15 cellular contexts compared by ENCODE assay signal in genomic region chr3:189300345-189300744, GRCh38.
A peak's percentile ranks its signal among the peaks of the same experiment; 100 is the strongest.
DNase-seq lines count a peak whose midpoint lies in the region; ATAC-seq, FAIRE-seq and TF ChIP-seq lines count a peak whose summit lies in the region.
"Had no signal": no experiment of that assay in that cellular context is flagged by ENCODE, and none has a peak within 500 bp of the region (broad histone marks: within the 10 kb centered on the region; RNA-seq: fewer than 3 reads in every experiment).

No MANE protein-coding gene starts in this region.

- no peaks in the 10 kb centered on the region for H4K20me1 ChIP-seq in keratinocyte (ENCODE audit: control insufficient read depth, extremely low read depth, insufficient read depth, low read length)
- H4K20me1 ChIP-seq: BLaER1 had no signal

- no peaks in the 10 kb centered on the region for H3K9me1 ChIP-seq in keratinocyte (ENCODE audit: control insufficient read depth, extremely low read depth, insufficient read depth, low read length)

- WGBS in pancreas, 2 donors, result 96 to 100% methylated on average over 1 of the region's 1 CpG

- no peak overlapping the region for H3K4me3 Mint-ChIP-seq in activated naive CD8-positive, alpha-beta T cell
- H3K4me3 Mint-ChIP-seq in activated naive CD8-positive, alpha-beta T cell treated with anti-CD3 and anti-CD28 coated beads for 36 hours, result no peak overlapping the region
- H3K4me3 Mint-ChIP-seq: CD8-positive, alpha-beta memory T cell; IgD-negative memory B cell had no signal

- intact Hi-C loops in pancreas (cut with DNase I), result no loop called here

- H3K4me3 ChIP-seq in keratinocyte (ENCODE audit: control insufficient read depth in 2 of 3, extremely low read depth in 1 of 3, insufficient read depth in 2 of 3, low read depth in 1 of 3, low read length in 3 of 3) (no peak overlapping the region), pancreas (no peak overlapping the region)
- H3K4me3 ChIP-seq: BLaER1, GM23248 had no signal

- H3K27me3 ChIP-seq in keratinocyte (ENCODE audit: control insufficient read depth, extremely low read depth, insufficient read depth, low read length) (no peaks in the 10 kb centered on the region), pancreas (no peaks in the 10 kb centered on the region)
- H3K27me3 ChIP-seq: BLaER1 had no signal

- H3K27ac Mint-ChIP-seq in activated naive CD8-positive, alpha-beta T cell, result peak overlapping the region; percentile 11
- no peak overlapping the region for H3K27ac Mint-ChIP-seq in activated naive CD8-positive, alpha-beta T cell treated with anti-CD3 and anti-CD28 coated beads for 36 hours
- H3K27ac Mint-ChIP-seq: CD8-positive, alpha-beta memory T cell; IgD-negative memory B cell had no signal

- dilution Hi-C loops in keratinocyte (cut with MboI; ENCODE audit: extremely low pct_ligation_motif_present, low sequenced_read_pairs), result no loop called here

- TF ChIP-seq CTCF in keratinocyte (optimal IDR thresholded peaks at IDR 0.05 in 1 of 3, IDR thresholded peaks at IDR 0.05 in 1 of 3, conservative IDR thresholded peaks at IDR 0.05 in 1 of 3; ENCODE audit: extremely low read depth in 1 of 3, insufficient read depth in 2 of 3, low read length in 3 of 3) (no peak), pancreas (IDR thresholded peaks at IDR 0.05) (no peak)

- DNase-seq in activated naive CD8-positive, alpha-beta T cell treated with anti-CD3 and anti-CD28 coated beads for 36 hours, result no peak
- peak; percentile 60 for DNase-seq in NCI-H82 (lab: John Stamatoyannopoulos, UW)
- DNase-seq in keratinocyte (ENCODE audit: low read depth, low spot score), result no peak
- peak; percentile 9 for DNase-seq in renal cortical epithelial cell (ENCODE audit: low read depth)
- no peak for DNase-seq in T-helper 1 cell
- DNase-seq in SW 1271 (lab: John Stamatoyannopoulos, UW), result no peak
- DNase-seq in pancreas, result no peak
- DNase-seq: AML-193; Caco-2; CD8-positive, alpha-beta memory T cell; GM23248; H7 had no signal

- no peaks in the 10 kb centered on the region for H3K27me3 Mint-ChIP-seq in activated naive CD8-positive, alpha-beta T cell
- H3K27me3 Mint-ChIP-seq in activated naive CD8-positive, alpha-beta T cell treated with anti-CD3 and anti-CD28 coated beads for 36 hours, result no peaks in the 10 kb centered on the region
- H3K27me3 Mint-ChIP-seq: IgD-negative memory B cell had no signal

- H3K79me2 ChIP-seq in keratinocyte (ENCODE audit: control insufficient read depth, insufficient read depth, low read length), result no peaks in the 10 kb centered on the region

- peak; percentile 71 for FAIRE-seq in keratinocyte (lab: Jason Lieb, UNC)
- FAIRE-seq in pancreas (lab: Jason Lieb, UNC), result no peak

- peaks cover 64% of the 10 kb centered on the region for H3K4me1 ChIP-seq in keratinocyte (ENCODE audit: control insufficient read depth, extremely low read depth, insufficient read depth, low read length)
- H3K4me1 ChIP-seq in pancreas, result peaks cover 0 to 12% (median 11%) of the 10 kb centered on the region in 3 donors
- H3K4me1 ChIP-seq: BLaER1 had no signal

- no peak overlapping the region for H2AFZ ChIP-seq in keratinocyte (ENCODE audit: control insufficient read depth, low read length)
- H2AFZ ChIP-seq: GM23248 had no signal

- peaks cover 50% of the 10 kb centered on the region for H3K4me1 Mint-ChIP-seq in activated naive CD8-positive, alpha-beta T cell (ENCODE audit: low read depth)
- peaks cover 38% of the 10 kb centered on the region for H3K4me1 Mint-ChIP-seq in activated naive CD8-positive, alpha-beta T cell treated with anti-CD3 and anti-CD28 coated beads for 36 hours
- H3K4me1 Mint-ChIP-seq: IgD-negative memory B cell had no signal

- H3K9me3 Mint-ChIP-seq in activated naive CD8-positive, alpha-beta T cell (ENCODE audit: low read depth), result no peaks in the 10 kb centered on the region
- no peaks in the 10 kb centered on the region for H3K9me3 Mint-ChIP-seq in activated naive CD8-positive, alpha-beta T cell treated with anti-CD3 and anti-CD28 coated beads for 36 hours
- H3K9me3 Mint-ChIP-seq: CD8-positive, alpha-beta memory T cell had no signal

- no peak overlapping the region for H3K4me2 ChIP-seq in keratinocyte (ENCODE audit: control insufficient read depth, extremely low read depth, insufficient read depth, low read depth, low read length)
- H3K4me2 ChIP-seq: BLaER1 had no signal

- no peak overlapping the region for H3K9ac ChIP-seq in keratinocyte (ENCODE audit: control insufficient read depth, extremely low read depth, insufficient read depth, low read length)
- H3K9ac ChIP-seq: BLaER1, GM23248 had no signal

- H3K27ac ChIP-seq in keratinocyte (ENCODE audit: control insufficient read depth, insufficient read depth, low read length) (no peak overlapping the region), pancreas (no peak overlapping the region)
- H3K27ac ChIP-seq: BLaER1, GM23248 had no signal

- peaks cover 2% of the 10 kb centered on the region for H3K36me3 Mint-ChIP-seq in activated naive CD8-positive, alpha-beta T cell
- no peaks in the 10 kb centered on the region for H3K36me3 Mint-ChIP-seq in activated naive CD8-positive, alpha-beta T cell treated with anti-CD3 and anti-CD28 coated beads for 36 hours

- no peaks in the 10 kb centered on the region for H3K9me3 ChIP-seq in keratinocyte (ENCODE audit: control insufficient read depth, low read depth, low read length)
- no peaks in the 10 kb centered on the region for H3K9me3 ChIP-seq in pancreas
- H3K9me3 ChIP-seq: BLaER1, Caco-2 had no signal

- no peak for ATAC-seq in pancreas

- no peaks in the 10 kb centered on the region for H3K36me3 ChIP-seq in keratinocyte (ENCODE audit: control insufficient read depth in 2 of 2, extremely low read depth in 1 of 2, insufficient read depth in 2 of 2, low read length in 2 of 2)
- H3K36me3 ChIP-seq in pancreas, result no peaks in the 10 kb centered on the region
- H3K36me3 ChIP-seq: BLaER1 had no signal

Comparison
In these comparisons a context has a peak if more than half of its experiments do, and no peak if none do; other contexts are left out.
1. DNase-seq: peak in NCI-H82 (single experiment) and renal cortical epithelial cell (single experiment); none in activated naive CD8-positive, alpha-beta T cell treated with anti-CD3 and anti-CD28 coated beads for 36 hours (single experiment), keratinocyte (single experiment), T-helper 1 cell (0 of 5), SW 1271 (0 of 2) and pancreas (0 of 6).